ENCODE assay signal across 12 cellular contexts in the genomic region with DNA sequence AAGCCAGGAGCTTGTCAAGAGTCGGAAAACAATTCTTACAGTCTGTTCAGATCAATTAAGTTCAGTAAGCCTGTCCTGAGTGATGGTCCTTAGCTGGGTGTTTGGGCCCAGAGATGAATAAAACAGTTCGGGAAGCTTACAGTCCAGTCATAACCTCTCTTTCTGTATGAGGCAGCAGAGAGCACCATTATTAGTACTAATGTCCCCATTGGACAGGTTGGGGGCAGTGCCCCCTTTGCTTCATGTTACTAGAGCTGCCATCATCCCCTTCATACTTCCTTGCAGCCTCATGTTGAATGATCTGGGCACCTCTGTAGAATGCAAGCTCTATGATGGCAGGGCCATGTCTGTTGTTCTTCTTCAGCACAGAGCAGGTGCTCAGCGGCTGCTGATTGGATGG. TPM values are rescaled to one million over a fixed set of nuclear protein-coding genes. Genes with fewer than 3 reads are reported as not detected.
DNase-seq lines count a peak whose midpoint lies in the region; ATAC-seq and TF ChIP-seq lines count a peak whose summit lies in the region.
"Had no signal": no experiment of that assay in that cellular context is flagged by ENCODE, and none has a peak within 500 bp of the region (broad histone marks: within the 10 kb centered on the region; RNA-seq: fewer than 3 reads in every experiment).

No MANE protein-coding gene starts in this region.

- no peaks in the 10 kb centered on the region for H3K27me3 Mint-ChIP-seq in activated B cell treated with CpG ODN at 0.5 μM for 24 hours

- 0 out of 2 replicates have a peak overlapping the region, but pooled peaks have one; percentile 74 for H3K4me2 ChIP-seq in BLaER1
- H3K4me2 ChIP-seq: neural progenitor cell had no signal

- intact Hi-C loops in activated B cell treated with CpG ODN at 0.5 μM for 24 hours (cut with micrococcal nuclease) = loop anchor here (1.0 kb wide), 1 partner anchor 10 kb away; a partner anchor contains a TSS

- H3K27ac Mint-ChIP-seq in activated B cell treated with CpG ODN at 0.5 μM for 24 hours = peak overlapping the region; percentile 4
- H3K27ac Mint-ChIP-seq: neural progenitor cell had no signal

- no peaks in the 10 kb centered on the region for H3K27me3 ChIP-seq in BLaER1
- H3K27me3 ChIP-seq: neural progenitor cell, uterus had no signal

- H3K36me3 ChIP-seq in BLaER1 = peaks cover 38% of the 10 kb centered on the region
- H3K36me3 ChIP-seq: neural progenitor cell, uterus had no signal

- H3K9me3 Mint-ChIP-seq in activated B cell treated with CpG ODN at 0.5 μM for 24 hours = no peaks in the 10 kb centered on the region
- H3K9me3 Mint-ChIP-seq: neural progenitor cell had no signal

- DNase-seq in activated B cell treated with CpG ODN at 0.5 μM for 24 hours = no peak
- no peak for DNase-seq in NOMO-1 treated with dmso at 0.1 percent for 144 hours (lab: John Stamatoyannopoulos, UW; ENCODE audit: unreplicated experiment)
- no peak for DNase-seq in NCI-H774 (lab: John Stamatoyannopoulos, UW)
- no peak for DNase-seq in retina
- no peak for DNase-seq in NCI-H748 (lab: John Stamatoyannopoulos, UW; ENCODE audit: unreplicated experiment)
- DNase-seq: glutamatergic neuron, NCI-H2029, uterus had no signal

- POLR2A ChIA-PET in activated B cell treated with CpG ODN at 0.5 μM for 24 hours (lab: Charles Lee) = interaction anchor here (1.7 kb wide), 1 partner anchor 9 kb away, joined by 8 read pairs; a partner anchor contains a TSS

- ATAC-seq in GM18508 (IDR thresholded peaks at IDR 0.05; ENCODE audit: insufficient read depth, unreplicated experiment) (peak; percentile 26), HG02884 (IDR thresholded peaks at IDR 0.05; ENCODE audit: unreplicated experiment) (peak; percentile 46), activated B cell treated with CpG ODN at 0.5 μM for 24 hours (ENCODE audit: low read depth) (peak; percentile 25)

- H3K4me1 Mint-ChIP-seq in activated B cell treated with CpG ODN at 0.5 μM for 24 hours = peaks cover 93% of the 10 kb centered on the region

- H4K20me1 ChIP-seq in BLaER1 = peaks cover 86% of the 10 kb centered on the region

- no peak for TF ChIP-seq CTCF in activated B cell treated with CpG ODN at 0.5 μM for 24 hours (IDR thresholded peaks at IDR 0.05)

- H3K9me3 ChIP-seq in BLaER1 = 0 out of 2 replicates have a peak, but pooled peaks cover 6% of the 10 kb centered on the region
- H3K9me3 ChIP-seq: uterus had no signal

- H3K4me3 Mint-ChIP-seq in activated B cell treated with CpG ODN at 0.5 μM for 24 hours = no peak overlapping the region
- H3K4me3 Mint-ChIP-seq: neural progenitor cell had no signal

- H3K4me3 ChIP-seq in BLaER1 = no peak overlapping the region
- H3K4me3 ChIP-seq: neural progenitor cell, uterus had no signal

- peaks cover 52% of the 10 kb centered on the region for H3K36me3 Mint-ChIP-seq in activated B cell treated with CpG ODN at 0.5 μM for 24 hours (ENCODE audit: low read depth)
- H3K36me3 Mint-ChIP-seq: neural progenitor cell had no signal

- CTCF ChIA-PET in activated B cell treated with CpG ODN at 0.5 μM for 24 hours (lab: Charles Lee) = no interaction called here

- peaks cover 40% of the 10 kb centered on the region for H3K4me1 ChIP-seq in BLaER1
- H3K4me1 ChIP-seq: uterus had no signal

- no peak overlapping the region for H3K27ac ChIP-seq in BLaER1
- H3K27ac ChIP-seq: neural progenitor cell, uterus had no signal

- no peak overlapping the region for H3K9ac ChIP-seq in BLaER1
- H3K9ac ChIP-seq: neural progenitor cell had no signal

RNA-seq across cellular contexts. Expression of a gene that starts 9.8 kb away (rescaled TPM):
- total RNA-seq in activated B cell treated with CpG ODN at 0.5 μM for 24 hours = 274 and 344 TPM in 2 replicates
